In genomic region chr10:68163735-68164134, GRCh38 we compare ENCODE assay signal across 1 cellular context.
TF ChIP-seq lines count a peak whose summit lies in the region.

No MANE protein-coding gene starts in this region.

TF ChIP-seq in HepG2, 621 proteins besides CTCF, POLR2A, EP300 and RAD21 (continued from another document):
- TF ChIP-seq STAT6 (CRISPR knock-in tag; IDR thresholded peaks at IDR 0.05; ENCODE audit: borderline replicate concordance) (no peak), YEATS2 (CRISPR knock-in tag; IDR thresholded peaks at IDR 0.05; ENCODE audit: borderline replicate concordance) (no peak), NFYB (CRISPR knock-in tag; IDR thresholded peaks at IDR 0.05) (no peak), ELF3 (CRISPR knock-in tag; IDR thresholded peaks at IDR 0.05) (no peak), MED8 (CRISPR knock-in tag; IDR thresholded peaks at IDR 0.05; ENCODE audit: insufficient replicate concordance) (no peak), TOPORS (CRISPR knock-in tag; IDR thresholded peaks at IDR 0.05) (no peak), DPF2 (CRISPR knock-in tag; IDR thresholded peaks at IDR 0.05; ENCODE audit: borderline replicate concordance, low read depth) (no peak), HNF1A (IDR thresholded peaks at IDR 0.05; ENCODE audit: low read depth) (peak; percentile 54; the same call in 1 of the 2 replicates), HNF1A (CRISPR knock-in tag; IDR thresholded peaks at IDR 0.05; ENCODE audit: borderline replicate concordance) (peak; percentile 72; the same call in 1 of the 2 replicates), ZSCAN5A (CRISPR knock-in tag; IDR thresholded peaks at IDR 0.05; ENCODE audit: borderline replicate concordance) (no peak), RXRB (CRISPR knock-in tag; IDR thresholded peaks at IDR 0.05; ENCODE audit: borderline replicate concordance) (peak; percentile 76; the same call in 1 of the 2 replicates)
